Comparison of ENCODE assay signal across 17 cellular contexts in genomic region chr3:32186097-32186496, GRCh38.
"Had no signal": no experiment of that assay in that cellular context is flagged by ENCODE, and none has a peak within 500 bp of the region (broad histone marks: within the 10 kb centered on the region; RNA-seq: fewer than 3 reads in every experiment).

No MANE protein-coding gene starts in this region.

- H3K9me3 Mint-ChIP-seq: dendritic cell treated with granulocyte-macrophage colony-stimulating factor and Interleukin-4, amounts not matched to agents 40 ng/mL and 50 ng/mL, for 4 days; effector memory CD8-positive, alpha-beta T cell; nephron; stimulated activated naive CD8-positive, alpha-beta T cell treated with anti-CD3 and anti-CD28 coated beads, Interleukin-15, Interleukin-2, amounts not matched to agents 100 ng/mL and 50 ng/mL, for 24 hours had no signal

- H3K36me3 ChIP-seq: breast epithelium, sigmoid colon, spleen, upper lobe of left lung had no signal

- H3K27ac ChIP-seq: breast epithelium, epithelial cell of prostate, sigmoid colon, spleen, upper lobe of left lung had no signal

- H3K27me3 ChIP-seq: breast epithelium, sigmoid colon, spleen, upper lobe of left lung had no signal

- ATAC-seq: effector memory CD8-positive, alpha-beta T cell had no signal

- H3K4me3 ChIP-seq: breast epithelium, sigmoid colon, spleen, upper lobe of left lung had no signal

- H3K4me1 ChIP-seq: breast epithelium, sigmoid colon, spleen had no signal

- H3K9me3 ChIP-seq: breast epithelium, sigmoid colon, spleen, upper lobe of left lung had no signal

- H3K27ac Mint-ChIP-seq: dendritic cell treated with granulocyte-macrophage colony-stimulating factor and Interleukin-4, amounts not matched to agents 40 ng/mL and 50 ng/mL, for 4 days; effector memory CD8-positive, alpha-beta T cell; nephron; stimulated activated naive CD8-positive, alpha-beta T cell treated with anti-CD3 and anti-CD28 coated beads, Interleukin-15, Interleukin-2, amounts not matched to agents 100 ng/mL and 50 ng/mL, for 24 hours had no signal

- H3K4me1 Mint-ChIP-seq: nephron had no signal

- H3K4me3 Mint-ChIP-seq: dendritic cell treated with granulocyte-macrophage colony-stimulating factor and Interleukin-4, amounts not matched to agents 40 ng/mL and 50 ng/mL, for 4 days; effector memory CD8-positive, alpha-beta T cell; nephron; stimulated activated naive CD8-positive, alpha-beta T cell treated with anti-CD3 and anti-CD28 coated beads, Interleukin-15, Interleukin-2, amounts not matched to agents 100 ng/mL and 50 ng/mL, for 24 hours had no signal

- DNase-seq: activated CD4-positive, CD25-positive, alpha-beta regulatory T cell treated with anti-CD3 and anti-CD28 coated beads, Interleukin-2, amount 50 U/mL, for 72 hours; activated naive CD4-positive, alpha-beta T cell; activated T-cell treated with anti-CD3 and anti-CD28 coated beads for 4 hours; aorta; cerebellar nuclear complex; effector memory CD8-positive, alpha-beta T cell; foreskin melanocyte; sigmoid colon; spleen; T-helper 1 cell; T1000; upper lobe of left lung had no signal
